Comparison of ENCODE assay signal across 1 cellular context in genomic region chr4:77052352-77052751, GRCh38.
TF ChIP-seq lines count a peak whose summit lies in the region.

No MANE protein-coding gene starts in this region.

TF ChIP-seq in IMR-90, 13 proteins besides CTCF, POLR2A, EP300 and RAD21:
- TF ChIP-seq RCOR1 (IDR thresholded peaks at IDR 0.05; ENCODE audit: insufficient replicate concordance, low read length), result no peak
- no peak for TF ChIP-seq MXI1 (IDR thresholded peaks at IDR 0.05; ENCODE audit: borderline replicate concordance, low read depth, low read length)
- TF ChIP-seq FOS (IDR thresholded peaks at IDR 0.05; ENCODE audit: low read depth, low read length), result no peak
- TF ChIP-seq CEBPB (IDR thresholded peaks at IDR 0.05; ENCODE audit: low read depth, low read length), result peak; percentile 81
- TF ChIP-seq MAZ (IDR thresholded peaks at IDR 0.05; ENCODE audit: borderline replicate concordance, low read depth, low read length), result no peak
TF ChIP-seq in IMR-90: peak in this region for 1.
